Comparison of ENCODE assay signal across 1 cellular context in the genomic region with DNA sequence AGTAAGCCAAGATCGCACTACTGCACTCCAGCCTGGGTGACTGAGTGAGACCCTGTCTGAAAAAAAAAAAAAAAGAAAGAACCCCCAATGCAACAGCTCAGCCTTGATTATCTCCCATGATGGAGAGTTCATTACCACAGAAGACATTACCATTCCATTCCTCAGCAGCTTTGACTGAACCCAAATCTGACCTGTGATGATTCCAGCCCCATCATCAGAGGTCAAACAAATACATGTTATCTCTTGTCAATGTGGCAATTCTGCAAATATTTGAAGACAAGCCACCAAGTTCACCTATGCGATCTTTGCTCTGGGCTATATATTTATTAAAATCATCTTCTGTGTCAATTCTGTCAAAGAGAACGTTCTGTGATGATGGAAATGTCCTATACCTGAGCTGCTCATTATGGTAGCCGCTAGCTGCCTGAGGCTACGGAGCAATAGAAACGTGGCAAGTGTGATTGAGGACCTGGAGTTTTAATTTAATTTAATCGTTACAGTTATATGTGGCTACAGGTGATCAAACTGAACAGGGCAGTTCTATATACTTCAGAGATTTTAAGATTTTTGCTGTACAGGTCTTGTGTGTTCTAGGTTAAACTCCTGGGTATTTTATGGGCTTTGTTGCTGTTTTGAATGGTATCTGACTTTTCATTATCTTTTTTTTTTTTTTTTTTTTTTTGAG.
A peak's percentile ranks its signal among the peaks of the same experiment; 100 is the strongest.
TF ChIP-seq lines count a peak whose summit lies in the region.

No MANE protein-coding gene starts in this region.

TF ChIP-seq in HepG2, 621 proteins besides CTCF, POLR2A, EP300 and RAD21 (continued from another document and continues in another):
- TF ChIP-seq, protein P1, sequence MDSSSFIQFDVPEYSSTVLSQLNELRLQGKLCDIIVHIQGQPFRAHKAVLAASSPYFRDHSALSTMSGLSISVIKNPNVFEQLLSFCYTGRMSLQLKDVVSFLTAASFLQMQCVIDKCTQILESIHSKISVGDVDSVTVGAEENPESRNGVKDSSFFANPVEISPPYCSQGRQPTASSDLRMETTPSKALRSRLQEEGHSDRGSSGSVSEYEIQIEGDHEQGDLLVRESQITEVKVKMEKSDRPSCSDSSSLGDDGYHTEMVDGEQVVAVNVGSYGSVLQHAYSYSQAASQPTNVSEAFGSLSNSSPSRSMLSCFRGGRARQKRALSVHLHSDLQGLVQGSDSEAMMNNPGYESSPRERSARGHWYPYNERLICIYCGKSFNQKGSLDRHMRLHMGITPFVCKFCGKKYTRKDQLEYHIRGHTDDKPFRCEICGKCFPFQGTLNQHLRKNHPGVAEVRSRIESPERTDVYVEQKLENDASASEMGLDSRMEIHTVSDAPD (CRISPR knock-in tag; IDR thresholded peaks at IDR 0.05), result no peak
- peak; percentile 38; the same call in 1 of the 2 replicates for TF ChIP-seq RXRA (CRISPR knock-in tag; IDR thresholded peaks at IDR 0.05)
- no peak for TF ChIP-seq ZNF883 (CRISPR knock-in tag; IDR thresholded peaks at IDR 0.05; ENCODE audit: not compliant biosample characterization)
- no peak for TF ChIP-seq SALL2 (CRISPR knock-in tag; IDR thresholded peaks at IDR 0.05)
- TF ChIP-seq YY1 (IDR thresholded peaks at IDR 0.05; ENCODE audit: insufficient read depth, insufficient replicate concordance, low read depth, low read length), result no peak
- TF ChIP-seq ZNF614 (CRISPR knock-in tag; IDR thresholded peaks at IDR 0.05; ENCODE audit: borderline replicate concordance), result no peak
- peak; percentile 22; the same call in 1 of the 2 replicates for TF ChIP-seq MIER3 (CRISPR knock-in tag; IDR thresholded peaks at IDR 0.05; ENCODE audit: borderline replicate concordance)
- no peak for TF ChIP-seq ZNF652 (CRISPR knock-in tag; IDR thresholded peaks at IDR 0.05; ENCODE audit: borderline replicate concordance, low read depth)
- no peak for TF ChIP-seq ESRRA (CRISPR knock-in tag; IDR thresholded peaks at IDR 0.05; ENCODE audit: low read depth)
- TF ChIP-seq ZNF629 (CRISPR knock-in tag; conservative IDR thresholded peaks at IDR 0.05), result peak; percentile 80
- TF ChIP-seq ZNF350 (CRISPR knock-in tag; IDR thresholded peaks at IDR 0.05; ENCODE audit: borderline replicate concordance, low read depth), result no peak
- no peak for TF ChIP-seq SP5 (CRISPR knock-in tag; IDR thresholded peaks at IDR 0.05; ENCODE audit: borderline replicate concordance, low read depth)
- TF ChIP-seq BRD4 (CRISPR knock-in tag; IDR thresholded peaks at IDR 0.05), result no peak
- no peak for TF ChIP-seq NKX3-1 (CRISPR knock-in tag; IDR thresholded peaks at IDR 0.05)
- TF ChIP-seq, protein P2, sequence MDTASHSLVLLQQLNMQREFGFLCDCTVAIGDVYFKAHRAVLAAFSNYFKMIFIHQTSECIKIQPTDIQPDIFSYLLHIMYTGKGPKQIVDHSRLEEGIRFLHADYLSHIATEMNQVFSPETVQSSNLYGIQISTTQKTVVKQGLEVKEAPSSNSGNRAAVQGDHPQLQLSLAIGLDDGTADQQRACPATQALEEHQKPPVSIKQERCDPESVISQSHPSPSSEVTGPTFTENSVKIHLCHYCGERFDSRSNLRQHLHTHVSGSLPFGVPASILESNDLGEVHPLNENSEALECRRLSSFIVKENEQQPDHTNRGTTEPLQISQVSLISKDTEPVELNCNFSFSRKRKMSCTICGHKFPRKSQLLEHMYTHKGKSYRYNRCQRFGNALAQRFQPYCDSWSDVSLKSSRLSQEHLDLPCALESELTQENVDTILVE (CRISPR knock-in tag; IDR thresholded peaks at IDR 0.05), result no peak
- no peak for TF ChIP-seq ZNF567 (CRISPR knock-in tag; IDR thresholded peaks at IDR 0.05; ENCODE audit: borderline replicate concordance)
- no peak for TF ChIP-seq ZSCAN25 (CRISPR knock-in tag; IDR thresholded peaks at IDR 0.05)
- TF ChIP-seq MYC (CRISPR knock-in tag; IDR thresholded peaks at IDR 0.05; ENCODE audit: borderline replicate concordance), result no peak
- no peak for TF ChIP-seq THAP9 (CRISPR knock-in tag; IDR thresholded peaks at IDR 0.05; ENCODE audit: borderline replicate concordance)
- TF ChIP-seq ZHX1 (CRISPR knock-in tag; IDR thresholded peaks at IDR 0.05; ENCODE audit: low read depth), result no peak
- TF ChIP-seq, protein P3, sequence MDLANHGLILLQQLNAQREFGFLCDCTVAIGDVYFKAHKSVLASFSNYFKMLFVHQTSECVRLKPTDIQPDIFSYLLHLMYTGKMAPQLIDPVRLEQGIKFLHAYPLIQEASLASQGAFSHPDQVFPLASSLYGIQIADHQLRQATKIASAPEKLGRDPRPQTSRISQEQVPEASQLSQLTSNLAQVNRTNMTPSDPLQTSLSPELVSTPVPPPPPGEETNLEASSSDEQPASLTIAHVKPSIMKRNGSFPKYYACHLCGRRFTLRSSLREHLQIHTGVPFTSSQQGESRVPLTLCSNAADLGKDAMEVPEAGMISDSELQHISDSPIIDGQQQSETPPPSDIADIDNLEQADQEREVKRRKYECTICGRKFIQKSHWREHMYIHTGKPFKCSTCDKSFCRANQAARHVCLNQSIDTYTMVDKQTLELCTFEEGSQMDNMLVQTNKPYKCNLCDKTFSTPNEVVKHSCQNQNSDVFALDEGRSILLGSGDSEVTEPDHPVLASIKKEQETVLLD (CRISPR knock-in tag; IDR thresholded peaks at IDR 0.05; ENCODE audit: low read depth), result no peak
- TF ChIP-seq ATM (IDR thresholded peaks at IDR 0.05; ENCODE audit: borderline replicate concordance), result no peak
- 0 out of 2 replicates have a peak, but pooled peaks have one; percentile 42 for TF ChIP-seq TGIF2 (CRISPR knock-in tag; IDR thresholded peaks at IDR 0.05)
- TF ChIP-seq TARDBP (CRISPR knock-in tag; IDR thresholded peaks at IDR 0.05), result no peak
- no peak for TF ChIP-seq ZNF816 (CRISPR knock-in tag; IDR thresholded peaks at IDR 0.05; ENCODE audit: borderline replicate concordance)
- TF ChIP-seq SMC3 (IDR thresholded peaks at IDR 0.05; ENCODE audit: low read length), result no peak
- no peak for TF ChIP-seq ZNF75D (CRISPR knock-in tag; IDR thresholded peaks at IDR 0.05; ENCODE audit: borderline replicate concordance)
- TF ChIP-seq MYNN (CRISPR knock-in tag; IDR thresholded peaks at IDR 0.05; ENCODE audit: low read depth), result no peak
- TF ChIP-seq BCL6 (CRISPR knock-in tag; IDR thresholded peaks at IDR 0.05), result peak; percentile 85
- TF ChIP-seq, protein P4, sequence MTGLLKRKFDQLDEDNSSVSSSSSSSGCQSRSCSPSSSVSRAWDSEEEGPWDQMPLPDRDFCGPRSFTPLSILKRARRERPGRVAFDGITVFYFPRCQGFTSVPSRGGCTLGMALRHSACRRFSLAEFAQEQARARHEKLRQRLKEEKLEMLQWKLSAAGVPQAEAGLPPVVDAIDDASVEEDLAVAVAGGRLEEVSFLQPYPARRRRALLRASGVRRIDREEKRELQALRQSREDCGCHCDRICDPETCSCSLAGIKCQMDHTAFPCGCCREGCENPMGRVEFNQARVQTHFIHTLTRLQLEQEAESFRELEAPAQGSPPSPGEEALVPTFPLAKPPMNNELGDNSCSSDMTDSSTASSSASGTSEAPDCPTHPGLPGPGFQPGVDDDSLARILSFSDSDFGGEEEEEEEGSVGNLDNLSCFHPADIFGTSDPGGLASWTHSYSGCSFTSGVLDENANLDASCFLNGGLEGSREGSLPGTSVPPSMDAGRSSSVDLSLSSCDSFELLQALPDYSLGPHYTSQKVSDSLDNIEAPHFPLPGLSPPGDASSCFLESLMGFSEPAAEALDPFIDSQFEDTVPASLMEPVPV (CRISPR knock-in tag; IDR thresholded peaks at IDR 0.05), result no peak
- TF ChIP-seq ADNP (CRISPR knock-in tag; IDR thresholded peaks at IDR 0.05), result 0 out of 2 replicates have a peak, but pooled peaks have one; percentile 46
- TF ChIP-seq SOX6 (IDR thresholded peaks at IDR 0.05), result no peak
- peak; percentile 59; the same call in 1 of the 2 replicates for TF ChIP-seq SOX6 (CRISPR knock-in tag; IDR thresholded peaks at IDR 0.05)
- TF ChIP-seq, protein P5, sequence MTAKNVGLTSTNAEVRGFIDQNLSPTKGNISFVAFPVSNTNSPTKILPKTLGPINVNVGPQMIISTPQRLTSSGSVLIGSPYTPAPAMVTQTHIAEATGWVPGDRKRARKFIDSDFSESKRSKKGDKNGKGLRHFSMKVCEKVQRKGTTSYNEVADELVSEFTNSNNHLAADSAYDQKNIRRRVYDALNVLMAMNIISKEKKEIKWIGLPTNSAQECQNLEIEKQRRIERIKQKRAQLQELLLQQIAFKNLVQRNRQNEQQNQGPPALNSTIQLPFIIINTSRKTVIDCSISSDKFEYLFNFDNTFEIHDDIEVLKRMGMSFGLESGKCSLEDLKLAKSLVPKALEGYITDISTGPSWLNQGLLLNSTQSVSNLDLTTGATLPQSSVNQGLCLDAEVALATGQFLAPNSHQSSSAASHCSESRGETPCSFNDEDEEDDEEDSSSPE (CRISPR knock-in tag; IDR thresholded peaks at IDR 0.05), result no peak
- TF ChIP-seq PAX8 (CRISPR knock-in tag; IDR thresholded peaks at IDR 0.05; ENCODE audit: borderline replicate concordance), result no peak
- TF ChIP-seq RAD51 (IDR thresholded peaks at IDR 0.05; ENCODE audit: borderline replicate concordance), result no peak
- TF ChIP-seq POLR2AphosphoS2 (IDR thresholded peaks at IDR 0.05; ENCODE audit: low read depth, low read length), result no peak
- TF ChIP-seq, protein P6, sequence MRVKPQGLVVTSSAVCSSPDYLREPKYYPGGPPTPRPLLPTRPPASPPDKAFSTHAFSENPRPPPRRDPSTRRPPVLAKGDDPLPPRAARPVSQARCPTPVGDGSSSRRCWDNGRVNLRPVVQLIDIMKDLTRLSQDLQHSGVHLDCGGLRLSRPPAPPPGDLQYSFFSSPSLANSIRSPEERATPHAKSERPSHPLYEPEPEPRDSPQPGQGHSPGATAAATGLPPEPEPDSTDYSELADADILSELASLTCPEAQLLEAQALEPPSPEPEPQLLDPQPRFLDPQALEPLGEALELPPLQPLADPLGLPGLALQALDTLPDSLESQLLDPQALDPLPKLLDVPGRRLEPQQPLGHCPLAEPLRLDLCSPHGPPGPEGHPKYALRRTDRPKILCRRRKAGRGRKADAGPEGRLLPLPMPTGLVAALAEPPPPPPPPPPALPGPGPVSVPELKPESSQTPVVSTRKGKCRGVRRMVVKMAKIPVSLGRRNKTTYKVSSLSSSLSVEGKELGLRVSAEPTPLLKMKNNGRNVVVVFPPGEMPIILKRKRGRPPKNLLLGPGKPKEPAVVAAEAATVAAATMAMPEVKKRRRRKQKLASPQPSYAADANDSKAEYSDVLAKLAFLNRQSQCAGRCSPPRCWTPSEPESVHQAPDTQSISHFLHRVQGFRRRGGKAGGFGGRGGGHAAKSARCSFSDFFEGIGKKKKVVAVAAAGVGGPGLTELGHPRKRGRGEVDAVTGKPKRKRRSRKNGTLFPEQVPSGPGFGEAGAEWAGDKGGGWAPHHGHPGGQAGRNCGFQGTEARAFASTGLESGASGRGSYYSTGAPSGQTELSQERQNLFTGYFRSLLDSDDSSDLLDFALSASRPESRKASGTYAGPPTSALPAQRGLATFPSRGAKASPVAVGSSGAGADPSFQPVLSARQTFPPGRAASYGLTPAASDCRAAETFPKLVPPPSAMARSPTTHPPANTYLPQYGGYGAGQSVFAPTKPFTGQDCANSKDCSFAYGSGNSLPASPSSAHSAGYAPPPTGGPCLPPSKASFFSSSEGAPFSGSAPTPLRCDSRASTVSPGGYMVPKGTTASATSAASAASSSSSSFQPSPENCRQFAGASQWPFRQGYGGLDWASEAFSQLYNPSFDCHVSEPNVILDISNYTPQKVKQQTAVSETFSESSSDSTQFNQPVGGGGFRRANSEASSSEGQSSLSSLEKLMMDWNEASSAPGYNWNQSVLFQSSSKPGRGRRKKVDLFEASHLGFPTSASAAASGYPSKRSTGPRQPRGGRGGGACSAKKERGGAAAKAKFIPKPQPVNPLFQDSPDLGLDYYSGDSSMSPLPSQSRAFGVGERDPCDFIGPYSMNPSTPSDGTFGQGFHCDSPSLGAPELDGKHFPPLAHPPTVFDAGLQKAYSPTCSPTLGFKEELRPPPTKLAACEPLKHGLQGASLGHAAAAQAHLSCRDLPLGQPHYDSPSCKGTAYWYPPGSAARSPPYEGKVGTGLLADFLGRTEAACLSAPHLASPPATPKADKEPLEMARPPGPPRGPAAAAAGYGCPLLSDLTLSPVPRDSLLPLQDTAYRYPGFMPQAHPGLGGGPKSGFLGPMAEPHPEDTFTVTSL (CRISPR knock-in tag; IDR thresholded peaks at IDR 0.05; ENCODE audit: borderline replicate concordance), result no peak
- TF ChIP-seq ELF4 (CRISPR knock-in tag; IDR thresholded peaks at IDR 0.05; ENCODE audit: borderline replicate concordance), result no peak
- TF ChIP-seq FOXA3 (CRISPR knock-in tag; IDR thresholded peaks at IDR 0.05), result peak; percentile 84
- TF ChIP-seq TEAD3 (CRISPR knock-in tag; optimal IDR thresholded peaks at IDR 0.05; ENCODE audit: borderline replicate concordance), result peak; percentile 54
- no peak for TF ChIP-seq SMYD3 (CRISPR knock-in tag; IDR thresholded peaks at IDR 0.05)
